In the genomic region with DNA sequence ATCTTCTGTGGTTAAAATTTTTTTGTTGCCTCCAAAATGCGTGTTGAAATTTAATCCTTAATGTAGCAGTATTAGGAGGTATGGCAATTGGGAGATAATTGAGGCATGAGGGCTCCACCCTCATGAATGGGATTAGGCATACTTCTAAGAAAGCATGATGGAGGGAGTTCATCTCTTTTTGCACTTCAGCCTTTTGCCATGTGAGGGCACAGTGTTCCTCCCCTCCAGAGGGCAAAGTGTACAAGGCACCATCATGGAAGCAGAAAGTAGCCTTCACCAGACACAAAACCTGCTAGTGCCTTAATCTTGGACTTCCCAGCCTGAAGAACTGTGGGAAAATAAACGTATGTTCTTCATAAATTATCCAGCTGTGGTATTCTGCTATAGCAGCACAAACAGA, we compare ENCODE assay signal across 16 cellular contexts.
DNase-seq lines count a peak whose midpoint lies in the region; ATAC-seq and TF ChIP-seq lines count a peak whose summit lies in the region.
"Had no signal": no experiment of that assay in that cellular context is flagged by ENCODE, and none has a peak within 500 bp of the region (broad histone marks: within the 10 kb centered on the region; RNA-seq: fewer than 3 reads in every experiment).

No MANE protein-coding gene starts in this region.

- ATAC-seq in HG02623 (IDR thresholded peaks at IDR 0.05; ENCODE audit: unreplicated experiment) (peak; percentile 45), left colon (peak; percentile 55)
- ATAC-seq: left cardiac atrium had no signal

- no peaks in the 10 kb centered on the region for H3K79me2 ChIP-seq in SK-N-SH (ENCODE audit: insufficient read depth)

- H3K4me3 ChIP-seq in GM12875 (ENCODE audit: low read depth, low read length) (no peak overlapping the region), SK-N-SH (ENCODE audit: low read depth in 2 of 2, low read length in 1 of 2) (no peak overlapping the region)
- H3K4me3 ChIP-seq: ovary, thoracic aorta had no signal

- H3K27me3 Mint-ChIP-seq in glutamatergic neuron (ENCODE audit: unreplicated experiment): no peaks in the 10 kb centered on the region
- H3K27me3 Mint-ChIP-seq in activated CD4-positive, alpha-beta T cell treated with anti-CD3 and anti-CD28 coated beads, Interleukin-2, amount 10 ng/mL, durations not matched to agents 24 days and 14 days: no peaks in the 10 kb centered on the region
- H3K27me3 Mint-ChIP-seq: activated CD4-positive, alpha-beta memory T cell treated with anti-CD3 and anti-CD28 coated beads for 36 hours had no signal

- H3K4me2 ChIP-seq in SK-N-SH: no peak overlapping the region

- intact Hi-C loops in left colon (cut with DNase I, micrococcal nuclease): no loop called here
- intact Hi-C loops in activated CD4-positive, alpha-beta T cell treated with anti-CD3 and anti-CD28 coated beads, Interleukin-2, amount 10 ng/mL, durations not matched to agents 24 days and 14 days (cut with micrococcal nuclease): no loop called here

- POLR2A ChIA-PET in SK-N-SH (lab: Yijun Ruan, JAX): no interaction called here

- no peaks in the 10 kb centered on the region for H3K4me1 ChIP-seq in SK-N-SH (ENCODE audit: control insufficient read depth in 1 of 2, insufficient read depth in 2 of 2, low read depth in 1 of 2, low read length in 1 of 2)

- H2AFZ ChIP-seq in SK-N-SH (ENCODE audit: low read depth): no peak overlapping the region

- no peak overlapping the region for H3K27ac ChIP-seq in SK-N-SH (ENCODE audit: low read depth in 2 of 2, low read length in 1 of 2)
- H3K27ac ChIP-seq: HL-60, ovary, thoracic aorta had no signal

- no peak overlapping the region for H3K27ac Mint-ChIP-seq in glutamatergic neuron (ENCODE audit: unreplicated experiment)
- no peak overlapping the region for H3K27ac Mint-ChIP-seq in activated CD4-positive, alpha-beta T cell treated with anti-CD3 and anti-CD28 coated beads, Interleukin-2, amount 10 ng/mL, durations not matched to agents 24 days and 14 days
- H3K27ac Mint-ChIP-seq: activated CD4-positive, alpha-beta memory T cell treated with anti-CD3 and anti-CD28 coated beads for 36 hours had no signal

- no peak overlapping the region for H3K9ac ChIP-seq in SK-N-SH

- no peaks in the 10 kb centered on the region for H3K36me3 ChIP-seq in SK-N-SH (replicated peaks in 1 of 2; ENCODE audit: control insufficient read depth in 1 of 2, insufficient read depth in 2 of 2, low read length in 1 of 2)
- H3K36me3 ChIP-seq: ovary, thoracic aorta had no signal

- TF ChIP-seq EP300 in SK-N-SH (IDR thresholded peaks at IDR 0.05; ENCODE audit: borderline replicate concordance in 1 of 2, low read depth in 1 of 2, low read length in 1 of 2): no peak

- no peaks in the 10 kb centered on the region for H3K9me2 ChIP-seq in SK-N-SH

- 45% methylated on average over 2 of the region's 2 CpGs for WGBS in SK-N-SH (ENCODE audit: low lambda C conversion rate)

- no peak overlapping the region for H3K4me3 Mint-ChIP-seq in glutamatergic neuron (ENCODE audit: unreplicated experiment)
- no peak overlapping the region for H3K4me3 Mint-ChIP-seq in activated CD4-positive, alpha-beta T cell treated with anti-CD3 and anti-CD28 coated beads, Interleukin-2, amount 10 ng/mL, durations not matched to agents 24 days and 14 days
- H3K4me3 Mint-ChIP-seq: activated CD4-positive, alpha-beta memory T cell treated with anti-CD3 and anti-CD28 coated beads for 36 hours had no signal

- TF ChIP-seq CTCF in GM12875 (IDR thresholded peaks at IDR 0.05; ENCODE audit: borderline replicate concordance, insufficient read depth, low read depth, low read length) (0 out of 2 replicates have a peak, but pooled peaks have one; percentile 4), SK-N-SH (IDR thresholded peaks at IDR 0.05) (peak; percentile 42), glutamatergic neuron (IDR thresholded peaks at IDR 0.05; ENCODE audit: partially characterized antibody, unreplicated experiment) (no peak)

- no peaks in the 10 kb centered on the region for H3K27me3 ChIP-seq in SK-N-SH (ENCODE audit: insufficient read depth)
- H3K27me3 ChIP-seq: ovary had no signal

- no peaks in the 10 kb centered on the region for H3K36me3 Mint-ChIP-seq in glutamatergic neuron (ENCODE audit: unreplicated experiment)
- H3K36me3 Mint-ChIP-seq in activated CD4-positive, alpha-beta T cell treated with anti-CD3 and anti-CD28 coated beads, Interleukin-2, amount 10 ng/mL, durations not matched to agents 24 days and 14 days (ENCODE audit: low read depth): no peaks in the 10 kb centered on the region
- H3K36me3 Mint-ChIP-seq: activated CD4-positive, alpha-beta memory T cell treated with anti-CD3 and anti-CD28 coated beads for 36 hours had no signal

- DNase-seq in SK-N-SH: no peak
- DNase-seq in left colon: no peak
- no peak for DNase-seq in glutamatergic neuron
- no peak for DNase-seq in stimulated activated naive CD4-positive, alpha-beta T cell (lab: John Stamatoyannopoulos, UW)
- DNase-seq in cerebellum (ENCODE audit: low spot score): no peak
- no peak for DNase-seq in activated CD4-positive, alpha-beta T cell treated with anti-CD3 and anti-CD28 coated beads, Interleukin-2, amount 10 ng/mL, durations not matched to agents 24 days and 14 days
- DNase-seq: activated CD4-positive, alpha-beta memory T cell treated with anti-CD3 and anti-CD28 coated beads for 36 hours; left cardiac atrium; NCI-H187; ovary; Right ventricle myocardium superior; stimulated activated CD4-positive, alpha-beta T cell treated with anti-CD3 and anti-CD28 coated beads, Interleukin-4, amount 100 ng/mL, for 1 hour had no signal

- peak; percentile 48 for TF ChIP-seq RAD21 in SK-N-SH (IDR thresholded peaks at IDR 0.05; ENCODE audit: low read length)

- no peaks in the 10 kb centered on the region for H3K9me3 Mint-ChIP-seq in glutamatergic neuron (ENCODE audit: unreplicated experiment)
- no peaks in the 10 kb centered on the region for H3K9me3 Mint-ChIP-seq in activated CD4-positive, alpha-beta T cell treated with anti-CD3 and anti-CD28 coated beads, Interleukin-2, amount 10 ng/mL, durations not matched to agents 24 days and 14 days

- no peaks in the 10 kb centered on the region for H3K9me3 ChIP-seq in SK-N-SH
- H3K9me3 ChIP-seq: ovary, thoracic aorta had no signal

- H3F3A ChIP-seq in SK-N-SH (replicated peaks; ENCODE audit: insufficient read depth): no peaks in the 10 kb centered on the region

- no peaks in the 10 kb centered on the region for H3K4me1 Mint-ChIP-seq in glutamatergic neuron (ENCODE audit: low read depth, unreplicated experiment)
- no peaks in the 10 kb centered on the region for H3K4me1 Mint-ChIP-seq in activated CD4-positive, alpha-beta T cell treated with anti-CD3 and anti-CD28 coated beads, Interleukin-2, amount 10 ng/mL, durations not matched to agents 24 days and 14 days

- no peaks in the 10 kb centered on the region for H4K20me1 ChIP-seq in SK-N-SH (ENCODE audit: insufficient read depth)

- CTCF ChIA-PET in SK-N-SH (lab: Yijun Ruan, JAX): interaction anchor here (0.7 kb wide), 1 partner anchor 17 kb away, joined by 3 read pairs; no protein-coding TSS in a partner anchor

TF ChIP-seq in SK-N-SH, 30 proteins besides CTCF, POLR2A, EP300 and RAD21:
- TF ChIP-seq SMC3 (IDR thresholded peaks at IDR 0.05; ENCODE audit: low read depth, low read length) (peak; percentile 42), RCOR1 (IDR thresholded peaks at IDR 0.05; ENCODE audit: low read length) (no peak)
